30 cellular contexts compared by ENCODE assay signal in the genomic region with DNA sequence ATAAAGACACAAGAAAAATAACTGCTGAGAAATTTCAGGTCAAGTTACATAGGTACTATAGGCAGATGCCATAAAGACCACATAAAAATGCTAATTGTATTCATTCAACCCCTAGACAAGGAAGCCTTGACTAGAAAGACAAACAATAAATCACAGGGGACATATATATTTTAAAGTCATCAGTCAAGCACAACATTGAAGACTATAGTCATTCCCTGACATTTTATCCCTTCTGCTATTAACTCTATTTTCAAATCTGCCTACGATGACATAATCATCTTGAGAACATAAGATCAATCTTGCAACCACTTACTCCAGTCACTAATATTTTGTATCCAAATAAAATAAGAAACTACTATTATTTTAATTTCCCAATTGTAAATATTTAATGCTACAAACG. TPM values are rescaled to one million over a fixed set of nuclear protein-coding genes. Genes with fewer than 3 reads are reported as not detected.
A peak's percentile ranks its signal among the peaks of the same experiment; 100 is the strongest.
DNase-seq lines count a peak whose midpoint lies in the region; ATAC-seq, FAIRE-seq and TF ChIP-seq lines count a peak whose summit lies in the region.
"Had no signal": no experiment of that assay in that cellular context is flagged by ENCODE, and none has a peak within 500 bp of the region (broad histone marks: within the 10 kb centered on the region; RNA-seq: fewer than 3 reads in every experiment).

No MANE protein-coding gene starts in this region.

- peaks cover 34% of the 10 kb centered on the region for H3K79me2 ChIP-seq in endothelial cell of umbilical vein (ENCODE audit: control insufficient read depth, insufficient read depth, low read length)

- dilution Hi-C loops in endothelial cell of umbilical vein (cut with MboI; ENCODE audit: extremely low pct_ligation_motif_present, low sequenced_read_pairs), result no loop called here

- peaks cover 47 to 53% of the 10 kb centered on the region in 2 donors for H3K4me1 Mint-ChIP-seq in natural killer cell
- peaks cover 41% of the 10 kb centered on the region in 2 donors for H3K4me1 Mint-ChIP-seq in natural killer cell treated with Interleukin-12 subunit alpha and Interleukin-12 subunit beta and Interleukin-15 and Interleukin-18, amount 100 ng/mL, for 72 hours (ENCODE audit: low read depth in 2 of 2)

- peaks cover 0 to 2% of the 10 kb centered on the region in 2 experiments for H3K36me3 ChIP-seq in endothelial cell of umbilical vein (ENCODE audit: control insufficient read depth in 2 of 2, extremely low read depth in 1 of 2, insufficient read depth in 2 of 2, low read length in 2 of 2)
- peaks cover 19% of the 10 kb centered on the region for H3K36me3 ChIP-seq in upper lobe of right lung
- H3K36me3 ChIP-seq in upper lobe of left lung, result peaks cover 0 to 20% (median 4%) of the 10 kb centered on the region in 4 donors
- H3K36me3 ChIP-seq: colonic mucosa, pancreas, uterus had no signal

- H3K4me3 Mint-ChIP-seq in natural killer cell, result no peak overlapping the region
- no peak overlapping the region for H3K4me3 Mint-ChIP-seq in natural killer cell treated with Interleukin-12 subunit alpha and Interleukin-12 subunit beta and Interleukin-15 and Interleukin-18, amount 100 ng/mL, for 72 hours
- H3K4me3 Mint-ChIP-seq: activated naive CD8-positive, alpha-beta T cell treated with anti-CD3 and anti-CD28 coated beads for 36 hours; IgD-negative memory B cell; nephron progenitor cell; stimulated activated naive CD8-positive, alpha-beta T cell treated with anti-CD3 and anti-CD28 coated beads, Interleukin-15, Interleukin-2, amounts not matched to agents 100 ng/mL and 50 ng/mL, for 24 hours; WTC11 had no signal

- CTCF ChIA-PET in endothelial cell of umbilical vein (lab: Charles Lee), result interaction anchor here (1.3 to 2.3 kb wide), 3 partner anchors 15 to 215 kb away, joined by 3 to 13 read pairs (median 5); no protein-coding TSS in a partner anchor

- no TSS peak for BruUV-seq in endothelial cell of umbilical vein (replicated peaks; lab: Mats Ljungman, UMichigan)

- 86 to 88% methylated on average over 2 of the region's 2 CpGs for WGBS in upper lobe of left lung, 2 donors

- peak overlapping the region; percentile 49 to 50 for H3K27ac Mint-ChIP-seq in natural killer cell
- peak overlapping the region in 1 of 2 donors; percentile 43 for H3K27ac Mint-ChIP-seq in natural killer cell treated with Interleukin-12 subunit alpha and Interleukin-12 subunit beta and Interleukin-15 and Interleukin-18, amount 100 ng/mL, for 72 hours
- H3K27ac Mint-ChIP-seq: activated naive CD8-positive, alpha-beta T cell treated with anti-CD3 and anti-CD28 coated beads for 36 hours; nephron progenitor cell; stimulated activated naive CD8-positive, alpha-beta T cell treated with anti-CD3 and anti-CD28 coated beads, Interleukin-15, Interleukin-2, amounts not matched to agents 100 ng/mL and 50 ng/mL, for 24 hours; WTC11 had no signal

- H3K36me3 Mint-ChIP-seq in natural killer cell, result no peaks in the 10 kb centered on the region
- H3K36me3 Mint-ChIP-seq in natural killer cell treated with Interleukin-12 subunit alpha and Interleukin-12 subunit beta and Interleukin-15 and Interleukin-18, amount 100 ng/mL, for 72 hours, result peaks cover 19% of the 10 kb centered on the region

- H3K9me3 ChIP-seq in endothelial cell of umbilical vein (replicated peaks; ENCODE audit: control insufficient read depth, insufficient read depth, low read length) (no peaks in the 10 kb centered on the region), upper lobe of right lung (no peaks in the 10 kb centered on the region), upper lobe of left lung (no peaks in the 10 kb centered on the region)
- H3K9me3 ChIP-seq: ascending aorta, colonic mucosa, mucosa of descending colon, pancreas, right atrium auricular region, thoracic aorta, uterus had no signal

- no peak for TF ChIP-seq EP300 in upper lobe of left lung (IDR thresholded peaks at IDR 0.05)

- H3K27ac ChIP-seq in endothelial cell of umbilical vein (ENCODE audit: insufficient read depth, low read depth, low read length) (no peak overlapping the region), upper lobe of right lung (no peak overlapping the region), upper lobe of left lung (no peak overlapping the region)
- H3K27ac ChIP-seq: colonic mucosa, pancreas, right atrium auricular region, thoracic aorta, uterus had no signal

- ATAC-seq in natural killer cell, result no peak
- ATAC-seq in natural killer cell treated with Interleukin-12 subunit alpha and Interleukin-12 subunit beta and Interleukin-15 and Interleukin-18, amount 100 ng/mL, for 72 hours, result no peak
- no peak for ATAC-seq in upper lobe of right lung
- no peak for ATAC-seq in upper lobe of left lung (ENCODE audit: low FRiP score in 2 of 2)
- ATAC-seq: WTC11 had no signal

- H3K27me3 ChIP-seq in endothelial cell of umbilical vein (ENCODE audit: control insufficient read depth in 2 of 2, insufficient read depth in 2 of 2, low read length in 2 of 2), result no peaks in the 10 kb centered on the region
- no peaks in the 10 kb centered on the region for H3K27me3 ChIP-seq in upper lobe of right lung
- no peaks in the 10 kb centered on the region for H3K27me3 ChIP-seq in upper lobe of left lung
- H3K27me3 ChIP-seq: ascending aorta, colonic mucosa, pancreas, right atrium auricular region, uterus had no signal

- no peaks in the 10 kb centered on the region for H3K27me3 Mint-ChIP-seq in natural killer cell (ENCODE audit: low read depth in 2 of 2)
- no peaks in the 10 kb centered on the region for H3K27me3 Mint-ChIP-seq in natural killer cell treated with Interleukin-12 subunit alpha and Interleukin-12 subunit beta and Interleukin-15 and Interleukin-18, amount 100 ng/mL, for 72 hours
- H3K27me3 Mint-ChIP-seq: activated naive CD8-positive, alpha-beta T cell treated with anti-CD3 and anti-CD28 coated beads for 36 hours; IgD-negative memory B cell; stimulated activated naive CD8-positive, alpha-beta T cell treated with anti-CD3 and anti-CD28 coated beads, Interleukin-15, Interleukin-2, amounts not matched to agents 100 ng/mL and 50 ng/mL, for 24 hours had no signal

- no peak for FAIRE-seq in endothelial cell of umbilical vein (lab: Jason Lieb, UNC)
- FAIRE-seq: GM12892, pancreas had no signal

- no peak overlapping the region for H2AFZ ChIP-seq in endothelial cell of umbilical vein (ENCODE audit: low read depth, low read length)

- H3K9ac ChIP-seq in endothelial cell of umbilical vein (replicated peaks; ENCODE audit: extremely low read depth, insufficient read depth, low read length), result no peak overlapping the region

- TF ChIP-seq CTCF in natural killer cell (IDR thresholded peaks at IDR 0.05), result no peak
- no peak for TF ChIP-seq CTCF in endothelial cell of umbilical vein (IDR thresholded peaks at IDR 0.05; ENCODE audit: extremely low read depth in 1 of 2, insufficient read depth in 1 of 2, low read depth in 1 of 2, low read length in 2 of 2)
- no peak for TF ChIP-seq CTCF in upper lobe of right lung (IDR thresholded peaks at IDR 0.05)
- TF ChIP-seq CTCF in upper lobe of left lung (IDR thresholded peaks at IDR 0.05), result no peak

- H3K9me3 Mint-ChIP-seq in natural killer cell, result no peaks in the 10 kb centered on the region
- H3K9me3 Mint-ChIP-seq in natural killer cell treated with Interleukin-12 subunit alpha and Interleukin-12 subunit beta and Interleukin-15 and Interleukin-18, amount 100 ng/mL, for 72 hours, result peaks cover 5% of the 10 kb centered on the region

- H3K4me1 ChIP-seq in endothelial cell of umbilical vein (ENCODE audit: control insufficient read depth, extremely low read depth, insufficient read depth, low read length) (peaks cover 16% of the 10 kb centered on the region), upper lobe of right lung (peaks cover 10% of the 10 kb centered on the region), upper lobe of left lung (peaks cover 0 to 15% (median 5%) of the 10 kb centered on the region in 4 donors)
- H3K4me1 ChIP-seq: colonic mucosa, uterus had no signal

- no peak for TF ChIP-seq POLR2A in endothelial cell of umbilical vein (IDR thresholded peaks at IDR 0.05; ENCODE audit: low read depth, low read length)
- TF ChIP-seq POLR2A in upper lobe of left lung (IDR thresholded peaks at IDR 0.05), result no peak

- POLR2A ChIA-PET in endothelial cell of umbilical vein (lab: Charles Lee), result no interaction called here

- no peaks in the 10 kb centered on the region for H3K9me1 ChIP-seq in endothelial cell of umbilical vein (replicated peaks; ENCODE audit: control insufficient read depth, extremely low read depth, insufficient read depth, low read length)

- DNase-seq in natural killer cell, result no peak
- no peak for DNase-seq in natural killer cell treated with Interleukin-12 subunit alpha and Interleukin-12 subunit beta and Interleukin-15 and Interleukin-18, amount 100 ng/mL, for 72 hours (ENCODE audit: low spot score)
- DNase-seq in NCI-H526 (lab: John Stamatoyannopoulos, UW), result peak; percentile 45 to 52
- DNase-seq in endothelial cell of umbilical vein (ENCODE audit: low read depth, low spot score), result no peak
- DNase-seq in upper lobe of right lung, result no peak
- no peak for DNase-seq in upper lobe of left lung
- DNase-seq in SK-N-DZ (ENCODE audit: low spot score), result no peak
- DNase-seq: activated CD4-positive, alpha-beta T cell treated with anti-CD3 and anti-CD28 coated beads, Interleukin-2, amount 50 U/mL, for 1 hour; activated effector memory CD4-positive, alpha-beta T cell treated with Interleukin-2 at 50 U/mL for 16 hours; activated naive CD8-positive, alpha-beta T cell treated with anti-CD3 and anti-CD28 coated beads for 36 hours; activated T-cell treated with anti-CD3 and anti-CD28 coated beads, Interleukin-2, amount 50 U/mL, for 1 hour; colonic mucosa; effector memory CD4-positive, alpha-beta T cell; hypothalamus; left cardiac atrium; mucosa of descending colon; NCI-H1092; NCI-H2081; nephron progenitor cell; pancreas; stimulated activated CD8-positive, alpha-beta memory T cell treated with anti-CD3 and anti-CD28 coated beads, Interleukin-4, amount 100 ng/mL, for 48 hours; T-helper 1 cell; uterus had no signal

- H3K4me3 ChIP-seq in endothelial cell of umbilical vein (replicated peaks in 1 of 3; ENCODE audit: insufficient read depth in 1 of 3, low read depth in 1 of 3, low read length in 3 of 3) (no peak overlapping the region), upper lobe of right lung (no peak overlapping the region), upper lobe of left lung (no peak overlapping the region)
- H3K4me3 ChIP-seq: ascending aorta, colonic mucosa, mucosa of descending colon, pancreas, right atrium auricular region, thoracic aorta, uterus had no signal

- no peaks in the 10 kb centered on the region for H4K20me1 ChIP-seq in endothelial cell of umbilical vein (replicated peaks; ENCODE audit: control insufficient read depth, extremely low read depth, insufficient read depth, low read length)

- peak overlapping the region; percentile 27 for H3K4me2 ChIP-seq in endothelial cell of umbilical vein (ENCODE audit: insufficient read depth, low read length)

- intact Hi-C loops in natural killer cell (cut with micrococcal nuclease), result no loop called here
- intact Hi-C loops in endothelial cell of umbilical vein (cut with micrococcal nuclease), result no loop called here
- intact Hi-C loops in upper lobe of right lung (cut with DNase I), result no loop called here

RNA-seq across cellular contexts. Expression of a gene that starts 38.3 kb away (rescaled TPM):
- 10 to 100 TPM; 58.8 to 74.4 (median 67.4) TPM for total RNA-seq in natural killer cell
- total RNA-seq in natural killer cell treated with Interleukin-12 subunit alpha and Interleukin-12 subunit beta and Interleukin-15 and Interleukin-18, amount 100 ng/mL, for 72 hours, result 10 to 100 TPM; 43.1 to 50.4 TPM
- total RNA-seq in endothelial cell of umbilical vein, result 19.3 and 25.4 TPM in 2 replicates
- polyA plus RNA-seq in endothelial cell of umbilical vein, result 6.8 and 8.7 TPM in 2 replicates
- 7.1 and 8.3 TPM in 2 replicates for polyA plus RNA-seq in endothelial cell of umbilical vein (2011; cell fraction: cytosol; rRNA removed)
- polyA plus RNA-seq in endothelial cell of umbilical vein (2011; cell fraction: nucleus; rRNA removed), result 25.9 and 32.1 TPM in 2 replicates
- 5.6 and 10.3 TPM in 2 replicates for polyA plus RNA-seq in endothelial cell of umbilical vein (2012)
- 18.0 and 19.3 TPM in 2 replicates for polyA minus RNA-seq in endothelial cell of umbilical vein
- 13.4 TPM for polyA minus RNA-seq in endothelial cell of umbilical vein (2011; cell fraction: cytosol; rRNA and poly(A)+ RNA removed)
- 61.2 and 73.2 TPM in 2 replicates for polyA minus RNA-seq in endothelial cell of umbilical vein (2011; cell fraction: nucleus; rRNA and poly(A)+ RNA removed)
- total RNA-seq in upper lobe of right lung, result 42.4 TPM
- 10 to 100 TPM; 27.1 to 62.9 (median 40.7) TPM for total RNA-seq in upper lobe of left lung
- 10.4 and 16.0 TPM in 2 replicates for polyA plus RNA-seq in SK-N-DZ (2014; cell fraction: cytosol; rRNA removed)
- 15.7 and 34.7 TPM in 2 replicates for polyA plus RNA-seq in SK-N-DZ (2014; cell fraction: nucleus; rRNA removed)

Comparison
In these comparisons a context has a peak if more than half of its experiments do, and no peak if none do; other contexts are left out.
1. DNase-seq: peak in NCI-H526 (2 of 2); none in natural killer cell (single experiment), natural killer cell treated with Interleukin-12 subunit alpha and Interleukin-12 subunit beta and Interleukin-15 and Interleukin-18, amount 100 ng/mL, for 72 hours (single experiment), endothelial cell of umbilical vein (single experiment), upper lobe of right lung (single experiment), upper lobe of left lung (0 of 2) and SK-N-DZ (single experiment).